ENCODE assay signal across 34 cellular contexts in the genomic region with DNA sequence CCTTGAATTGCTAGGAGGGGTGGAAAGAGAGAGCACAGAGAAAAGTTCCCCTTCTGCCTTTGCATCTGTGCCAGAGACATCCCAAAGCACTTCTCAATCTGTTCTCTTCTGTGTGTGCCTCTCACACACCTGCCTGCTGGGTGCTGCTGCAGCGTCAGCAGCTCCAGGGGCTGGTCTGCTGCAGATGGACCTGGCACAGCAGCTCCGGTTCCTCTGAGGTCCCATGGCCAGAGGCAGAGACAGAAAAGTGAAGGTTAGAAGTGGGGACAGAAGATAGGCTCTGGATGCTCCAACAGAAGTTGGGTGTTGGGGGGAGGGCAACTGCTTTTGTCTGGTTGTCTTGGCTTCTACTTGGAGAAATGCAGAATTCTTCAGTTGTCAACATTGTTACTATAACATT. TPM values are rescaled to one million over a fixed set of nuclear protein-coding genes. Genes with fewer than 3 reads are reported as not detected.
"Had no signal": no experiment of that assay in that cellular context is flagged by ENCODE, and none has a peak within 500 bp of the region (broad histone marks: within the 10 kb centered on the region; RNA-seq: fewer than 3 reads in every experiment).

No MANE protein-coding gene starts in this region.

- H3K9ac ChIP-seq: KMS-11 had no signal

- H2AFZ ChIP-seq: PC-9 had no signal

- H3K27me3 ChIP-seq: brain microvascular endothelial cell had no signal

- DNase-seq: activated CD4-positive, alpha-beta memory T cell treated with anti-CD3 and anti-CD28 coated beads, Interleukin-2, amount 10 ng/mL, durations not matched to agents 7 days and 5 days; activated CD4-positive, alpha-beta T cell treated with anti-CD3 and anti-CD28 coated beads for 1 hour; activated CD4-positive, alpha-beta T cell treated with anti-CD3 and anti-CD28 coated beads for 48 hours; activated CD4-positive, CD25-positive, alpha-beta regulatory T cell; activated CD8-positive, alpha-beta memory T cell treated with anti-CD3 and anti-CD28 coated beads for 24 hours; activated CD8-positive, alpha-beta memory T cell treated with anti-CD3 and anti-CD28 coated beads, Interleukin-2, amount 10 ng/mL, durations not matched to agents 7 days and 5 days; activated CD8-positive, alpha-beta memory T cell treated with anti-CD3 and anti-CD28 coated beads, Interleukin-2, amount 50 U/mL, for 48 hours; activated effector memory CD4-positive, alpha-beta T cell treated with Interleukin-2 at 50 U/mL for 16 hours; activated naive CD4-positive, alpha-beta T cell treated with anti-CD3 and anti-CD28 coated beads, Interleukin-2, amount 50 U/mL, for 16 hours; activated naive CD8-positive, alpha-beta T cell treated with anti-CD3 and anti-CD28 coated beads for 36 hours; activated T-cell treated with anti-CD3 and anti-CD28 coated beads, Interleukin-2, amount 50 U/mL, for 48 hours; amniotic stem cell; aorta; brain microvascular endothelial cell; MM.1S; MV-4-11; NCI-H1092; NCI-H187; NCI-H2029 treated with DMSO at 0.1 percent for 48 hours; NCI-H2107; NCI-H226; NCI-H446 treated with DMSO at 0.1 percent for 48 hours; NCI-H526; NCI-H82; PC-9; Right ventricle myocardium superior; SW 1271; T-helper 1 cell; T-helper 2 cell; T-helper 9 cell; WERI-Rb-1 had no signal

- H3K27ac ChIP-seq: brain microvascular endothelial cell, KMS-11, PC-9, WERI-Rb-1 had no signal

- H3K4me2 ChIP-seq: KMS-11, PC-9 had no signal

- H3K36me3 ChIP-seq: brain microvascular endothelial cell, WERI-Rb-1 had no signal

- FAIRE-seq: RCC 7860 had no signal

- H3K4me3 ChIP-seq: PC-9 had no signal

RNA-seq across cellular contexts. Expression of gene KIRREL3, which starts 48.9 kb away (rescaled TPM):
- total RNA-seq: activated CD4-positive, alpha-beta memory T cell treated with anti-CD3 and anti-CD28 coated beads, Interleukin-2, amount 10 ng/mL, durations not matched to agents 7 days and 5 days; activated CD8-positive, alpha-beta memory T cell treated with anti-CD3 and anti-CD28 coated beads, Interleukin-2, amount 10 ng/mL, durations not matched to agents 7 days and 5 days; activated naive CD8-positive, alpha-beta T cell treated with anti-CD3 and anti-CD28 coated beads for 36 hours; OCI-LY7 had no signal
- polyA plus RNA-seq: aorta had no signal
